Comparison of ENCODE assay signal across 2 cellular contexts in genomic region chr7:134362587-134363483, GRCh38.
A peak's percentile ranks its signal among the peaks of the same experiment; 100 is the strongest.
TF ChIP-seq lines count a peak whose summit lies in the region.

No MANE protein-coding gene starts in this region.

TF ChIP-seq in H1, 55 proteins besides CTCF, POLR2A, EP300 and RAD21:
- no peak for TF ChIP-seq RFX5 (IDR thresholded peaks at IDR 0.05; ENCODE audit: borderline replicate concordance, low read depth, low read length)
- TF ChIP-seq CEBPB (IDR thresholded peaks at IDR 0.05; ENCODE audit: low read depth, low read length), result 0 out of 2 replicates have a peak, but pooled peaks have one; percentile 27

TF ChIP-seq in HepG2, 621 proteins besides CTCF, POLR2A, EP300 and RAD21 (continues in another document):
- peak; percentile 46 to 99; a peak in 3 of 4 replicates for TF ChIP-seq ATF4 (CRISPR knock-in tag; IDR thresholded peaks at IDR 0.05)
- TF ChIP-seq MNT (IDR thresholded peaks at IDR 0.05), result no peak
- TF ChIP-seq ZNF557 (CRISPR knock-in tag; IDR thresholded peaks at IDR 0.05), result no peak
- no peak for TF ChIP-seq LRRFIP1 (CRISPR knock-in tag; conservative IDR thresholded peaks at IDR 0.05)
- TF ChIP-seq NRL (CRISPR knock-in tag; IDR thresholded peaks at IDR 0.05; ENCODE audit: borderline replicate concordance), result no peak
- peak; percentile 71; the same call in 1 of the 2 replicates for TF ChIP-seq KAT2B (IDR thresholded peaks at IDR 0.05; ENCODE audit: borderline replicate concordance, low read depth, low read length)
- no peak for TF ChIP-seq ISL2 (CRISPR knock-in tag; IDR thresholded peaks at IDR 0.05)
- TF ChIP-seq CAMTA2 (CRISPR knock-in tag; IDR thresholded peaks at IDR 0.05; ENCODE audit: borderline replicate concordance), result no peak
- TF ChIP-seq ZNF17 (CRISPR knock-in tag; IDR thresholded peaks at IDR 0.05), result no peak
- TF ChIP-seq ATM (IDR thresholded peaks at IDR 0.05; ENCODE audit: borderline replicate concordance), result no peak
- TF ChIP-seq RNF219 (CRISPR knock-in tag; IDR thresholded peaks at IDR 0.05), result no peak
- no peak for TF ChIP-seq ZMYM3 (CRISPR knock-in tag; IDR thresholded peaks at IDR 0.05)
- no peak for TF ChIP-seq ZNF543 (CRISPR knock-in tag; IDR thresholded peaks at IDR 0.05)
- no peak for TF ChIP-seq ZNF18 (CRISPR knock-in tag; IDR thresholded peaks at IDR 0.05; ENCODE audit: insufficient replicate concordance)
- no peak for TF ChIP-seq FUBP1 (CRISPR knock-in tag; IDR thresholded peaks at IDR 0.05; ENCODE audit: borderline replicate concordance)
- TF ChIP-seq ZBTB49 (CRISPR knock-in tag; IDR thresholded peaks at IDR 0.05; ENCODE audit: borderline replicate concordance), result no peak
- no peak for TF ChIP-seq ZNF510 (CRISPR knock-in tag; IDR thresholded peaks at IDR 0.05; ENCODE audit: low read depth)
- 0 out of 2 replicates have a peak, but pooled peaks have one; percentile 32 for TF ChIP-seq FOXA1 (IDR thresholded peaks at IDR 0.05)
- TF ChIP-seq FOXA1 (CRISPR knock-in tag; IDR thresholded peaks at IDR 0.05), result no peak
- TF ChIP-seq HMGXB3 (CRISPR knock-in tag; IDR thresholded peaks at IDR 0.05; ENCODE audit: borderline replicate concordance), result no peak
- TF ChIP-seq KAT7 (CRISPR knock-in tag; IDR thresholded peaks at IDR 0.05; ENCODE audit: borderline replicate concordance), result no peak
- no peak for TF ChIP-seq ZNF839 (CRISPR knock-in tag; IDR thresholded peaks at IDR 0.05; ENCODE audit: borderline replicate concordance)
- 0 out of 2 replicates have a peak, but pooled peaks have one; percentile 48 for TF ChIP-seq KDM1A (CRISPR knock-in tag; IDR thresholded peaks at IDR 0.05)
- no peak for TF ChIP-seq BRD4 (CRISPR knock-in tag; IDR thresholded peaks at IDR 0.05)
- TF ChIP-seq RARA (CRISPR knock-in tag; IDR thresholded peaks at IDR 0.05), result peak; percentile 59
- TF ChIP-seq JDP2 (CRISPR knock-in tag; IDR thresholded peaks at IDR 0.05; ENCODE audit: borderline replicate concordance), result no peak
- TF ChIP-seq SRSF4 (IDR thresholded peaks at IDR 0.05; ENCODE audit: low read depth, low read length, poor library complexity, severe bottlenecking), result no peak
- no peak for TF ChIP-seq ZNF556 (CRISPR knock-in tag; IDR thresholded peaks at IDR 0.05; ENCODE audit: borderline replicate concordance)
- TF ChIP-seq KLF6 (CRISPR knock-in tag; IDR thresholded peaks at IDR 0.05), result 0 out of 2 replicates have a peak, but pooled peaks have one; percentile 43
- TF ChIP-seq PREB (CRISPR knock-in tag; IDR thresholded peaks at IDR 0.05), result no peak
- TF ChIP-seq TARDBP (CRISPR knock-in tag; IDR thresholded peaks at IDR 0.05), result peak; percentile 49; the same call in 1 of the 2 replicates
- TF ChIP-seq SOX13 (IDR thresholded peaks at IDR 0.05), result no peak
- peak in 1 of 2 experiments; percentile 74; a peak in 2 of 4 replicates for TF ChIP-seq SOX13 (CRISPR knock-in tag; conservative IDR thresholded peaks at IDR 0.05 in 1 of 2, IDR thresholded peaks at IDR 0.05 in 1 of 2)
- TF ChIP-seq KDM3A (CRISPR knock-in tag; IDR thresholded peaks at IDR 0.05; ENCODE audit: low read depth), result no peak
- no peak for TF ChIP-seq ZBTB2 (CRISPR knock-in tag; IDR thresholded peaks at IDR 0.05; ENCODE audit: low read depth)
- no peak for TF ChIP-seq ZBTB8A (CRISPR knock-in tag; IDR thresholded peaks at IDR 0.05; ENCODE audit: borderline replicate concordance, low read depth)
